ENCODE assay signal across 1 cellular context in the genomic region with DNA sequence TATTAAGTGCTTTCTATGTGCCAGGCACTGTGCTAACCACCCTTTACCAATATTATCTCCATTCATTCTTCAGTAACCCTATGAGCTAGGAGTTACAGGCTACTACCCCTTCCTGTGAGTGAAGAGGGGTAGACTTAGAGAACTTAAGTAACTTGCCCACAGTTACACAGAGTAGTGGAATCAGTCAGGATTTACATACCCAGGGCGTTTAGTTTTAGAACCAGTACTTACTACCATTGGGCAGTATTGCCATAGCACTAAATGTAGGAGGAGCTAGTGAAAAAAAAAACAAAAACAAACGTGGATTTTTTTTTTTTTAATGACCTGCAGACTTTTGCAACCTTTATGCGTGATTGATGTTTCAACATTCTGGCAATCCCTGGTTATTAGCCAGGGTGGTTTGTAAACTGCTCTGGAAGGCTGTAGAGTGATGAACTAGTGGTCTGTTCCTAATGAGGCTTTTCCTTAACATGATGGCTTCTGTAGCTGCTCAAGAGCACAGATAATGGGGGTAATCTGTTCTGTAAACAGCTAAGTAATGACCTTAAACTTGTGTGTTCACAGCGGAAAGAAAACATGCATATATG.
TF ChIP-seq lines count a peak whose summit lies in the region.

No MANE protein-coding gene starts in this region.

TF ChIP-seq in GM12878, 131 proteins besides CTCF, POLR2A, EP300 and RAD21:
- TF ChIP-seq, protein P1, sequence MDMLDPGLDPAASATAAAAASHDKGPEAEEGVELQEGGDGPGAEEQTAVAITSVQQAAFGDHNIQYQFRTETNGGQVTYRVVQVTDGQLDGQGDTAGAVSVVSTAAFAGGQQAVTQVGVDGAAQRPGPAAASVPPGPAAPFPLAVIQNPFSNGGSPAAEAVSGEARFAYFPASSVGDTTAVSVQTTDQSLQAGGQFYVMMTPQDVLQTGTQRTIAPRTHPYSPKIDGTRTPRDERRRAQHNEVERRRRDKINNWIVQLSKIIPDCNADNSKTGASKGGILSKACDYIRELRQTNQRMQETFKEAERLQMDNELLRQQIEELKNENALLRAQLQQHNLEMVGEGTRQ (IDR thresholded peaks at IDR 0.05; ENCODE audit: borderline replicate concordance, low read depth, low read length) = no peak
- TF ChIP-seq, protein P2, sequence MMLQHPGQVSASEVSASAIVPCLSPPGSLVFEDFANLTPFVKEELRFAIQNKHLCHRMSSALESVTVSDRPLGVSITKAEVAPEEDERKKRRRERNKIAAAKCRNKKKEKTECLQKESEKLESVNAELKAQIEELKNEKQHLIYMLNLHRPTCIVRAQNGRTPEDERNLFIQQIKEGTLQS (IDR thresholded peaks at IDR 0.05; ENCODE audit: borderline replicate concordance, extremely low read depth, low read depth, low read length) = no peak
- no peak for TF ChIP-seq NR2F1 (conservative IDR thresholded peaks at IDR 0.05)
- TF ChIP-seq SMARCA5 (IDR thresholded peaks at IDR 0.05) = no peak
- no peak for TF ChIP-seq KAT2A (conservative IDR thresholded peaks at IDR 0.05; ENCODE audit: control insufficient read depth, low read depth, low read length)
- TF ChIP-seq HDAC2 (IDR thresholded peaks at IDR 0.05) = no peak
- TF ChIP-seq ESRRA (IDR thresholded peaks at IDR 0.05; ENCODE audit: low read length) = no peak
